Comparison of ENCODE assay signal across 1 cellular context in genomic region chr11:14446701-14447169, GRCh38.
TF ChIP-seq lines count a peak whose summit lies in the region.

No MANE protein-coding gene starts in this region.

TF ChIP-seq in GM23338, 12 proteins besides CTCF, POLR2A, EP300 and RAD21 (continued from another document):
- TF ChIP-seq REST (IDR thresholded peaks at IDR 0.05; ENCODE audit: unreplicated experiment) (no peak), ZNF462 (CRISPR knock-in tag; IDR thresholded peaks at IDR 0.05) (no peak), EZH2 (IDR thresholded peaks at IDR 0.05; ENCODE audit: low read depth, unreplicated experiment) (no peak), NANOG (IDR thresholded peaks at IDR 0.05; ENCODE audit: borderline replicate concordance) (no peak)
